1 cellular context compared by ENCODE assay signal in genomic region chr6:145244712-145245111, GRCh38.
A peak's percentile ranks its signal among the peaks of the same experiment; 100 is the strongest.
TF ChIP-seq lines count a peak whose summit lies in the region.

No MANE protein-coding gene starts in this region.

TF ChIP-seq in HepG2, 621 proteins besides CTCF, POLR2A, EP300 and RAD21 (continues in another document):
- TF ChIP-seq ZBTB1 (CRISPR knock-in tag; IDR thresholded peaks at IDR 0.05; ENCODE audit: borderline replicate concordance) = no peak
- TF ChIP-seq ZNF335 (CRISPR knock-in tag; IDR thresholded peaks at IDR 0.05) = no peak
- TF ChIP-seq HOXA7 (CRISPR knock-in tag; IDR thresholded peaks at IDR 0.05) = no peak
- TF ChIP-seq ZNF24 (IDR thresholded peaks at IDR 0.05) = no peak
- TF ChIP-seq ZNF609 (CRISPR knock-in tag; IDR thresholded peaks at IDR 0.05; ENCODE audit: borderline replicate concordance) = no peak
- no peak for TF ChIP-seq ZNF143 (CRISPR knock-in tag; IDR thresholded peaks at IDR 0.05)
- no peak for TF ChIP-seq ZNF296 (CRISPR knock-in tag; conservative IDR thresholded peaks at IDR 0.05)
- TF ChIP-seq ZNF574 (CRISPR knock-in tag; IDR thresholded peaks at IDR 0.05) = no peak
- 0 out of 2 replicates have a peak, but pooled peaks have one; percentile 21 for TF ChIP-seq ZNF644 (CRISPR knock-in tag; IDR thresholded peaks at IDR 0.05; ENCODE audit: low read depth)
- no peak for TF ChIP-seq ZNF513 (CRISPR knock-in tag; conservative IDR thresholded peaks at IDR 0.05)
- no peak for TF ChIP-seq PRMT3 (CRISPR knock-in tag; IDR thresholded peaks at IDR 0.05; ENCODE audit: borderline replicate concordance, low read depth)
- TF ChIP-seq RARG (CRISPR knock-in tag; IDR thresholded peaks at IDR 0.05; ENCODE audit: low read depth) = no peak
- no peak for TF ChIP-seq SOX13 (IDR thresholded peaks at IDR 0.05)
- peak in 1 of 2 experiments; percentile 10; a peak in 1 of 4 replicates for TF ChIP-seq SOX13 (CRISPR knock-in tag; conservative IDR thresholded peaks at IDR 0.05 in 1 of 2, IDR thresholded peaks at IDR 0.05 in 1 of 2)
- TF ChIP-seq ZBTB34 (CRISPR knock-in tag; IDR thresholded peaks at IDR 0.05) = no peak
- TF ChIP-seq ZNF383 (CRISPR knock-in tag; IDR thresholded peaks at IDR 0.05; ENCODE audit: borderline replicate concordance) = no peak
- no peak for TF ChIP-seq KLF13 (CRISPR knock-in tag; IDR thresholded peaks at IDR 0.05)
- TF ChIP-seq ZNF331 (CRISPR knock-in tag; IDR thresholded peaks at IDR 0.05) = no peak
- TF ChIP-seq PAWR (CRISPR knock-in tag; IDR thresholded peaks at IDR 0.05; ENCODE audit: borderline replicate concordance) = no peak
- no peak for TF ChIP-seq ZBTB43 (CRISPR knock-in tag; conservative IDR thresholded peaks at IDR 0.05)
- no peak for TF ChIP-seq SNAI1 (CRISPR knock-in tag; IDR thresholded peaks at IDR 0.05; ENCODE audit: borderline replicate concordance)
- peak; percentile 38; the same call in 1 of the 2 replicates for TF ChIP-seq CEBPG (CRISPR knock-in tag; IDR thresholded peaks at IDR 0.05)
- no peak for TF ChIP-seq ZEB1 (IDR thresholded peaks at IDR 0.05; ENCODE audit: insufficient replicate concordance, low read depth)
- no peak for TF ChIP-seq ZNF713 (CRISPR knock-in tag; IDR thresholded peaks at IDR 0.05)
- TF ChIP-seq THAP8 (CRISPR knock-in tag; IDR thresholded peaks at IDR 0.05; ENCODE audit: borderline replicate concordance) = no peak
- TF ChIP-seq ARID5B (CRISPR knock-in tag; IDR thresholded peaks at IDR 0.05) = 0 out of 2 replicates have a peak, but pooled peaks have one; percentile 15
- TF ChIP-seq ZNF775 (CRISPR knock-in tag; IDR thresholded peaks at IDR 0.05; ENCODE audit: borderline replicate concordance) = no peak
- no peak for TF ChIP-seq ZMYM2 (CRISPR knock-in tag; IDR thresholded peaks at IDR 0.05)
- TF ChIP-seq ARID3A (IDR thresholded peaks at IDR 0.05; ENCODE audit: low read depth, low read length) = 0 out of 2 replicates have a peak, but pooled peaks have one; percentile 21
- no peak for TF ChIP-seq ETV6 (CRISPR knock-in tag; conservative IDR thresholded peaks at IDR 0.05)
- TF ChIP-seq ZBTB33 (CRISPR knock-in tag; IDR thresholded peaks at IDR 0.05) = no peak
- no peak for TF ChIP-seq DDIT3 (CRISPR knock-in tag; IDR thresholded peaks at IDR 0.05)
- no peak for TF ChIP-seq U2AF1 (optimal IDR thresholded peaks at IDR 0.05; ENCODE audit: low read depth, low read length)
- TF ChIP-seq SMYD3 (CRISPR knock-in tag; IDR thresholded peaks at IDR 0.05) = no peak
- TF ChIP-seq HNF4A (CRISPR knock-in tag; IDR thresholded peaks at IDR 0.05) = peak; percentile 53; the same call in 1 of the 2 replicates
- TF ChIP-seq HCFC1 (IDR thresholded peaks at IDR 0.05; ENCODE audit: low read depth, low read length) = no peak
- peak; percentile 67 for TF ChIP-seq CEBPB (IDR thresholded peaks at IDR 0.05; ENCODE audit: borderline replicate concordance, low read depth, low read length)
- TF ChIP-seq ZNF30 (CRISPR knock-in tag; IDR thresholded peaks at IDR 0.05) = no peak
- TF ChIP-seq HNF4G (IDR thresholded peaks at IDR 0.05; ENCODE audit: borderline replicate concordance, low read depth, low read length) = peak; percentile 45
- TF ChIP-seq HNF4G (CRISPR knock-in tag; IDR thresholded peaks at IDR 0.05; ENCODE audit: borderline replicate concordance, low read depth) = no peak
